ENCODE assay signal across 9 cellular contexts in genomic region chr17:65198653-65199382, GRCh38.
DNase-seq lines count a peak whose midpoint lies in the region; ATAC-seq, FAIRE-seq and TF ChIP-seq lines count a peak whose summit lies in the region.
"Had no signal": no experiment of that assay in that cellular context is flagged by ENCODE, and none has a peak within 500 bp of the region (broad histone marks: within the 10 kb centered on the region; RNA-seq: fewer than 3 reads in every experiment).

No MANE protein-coding gene starts in this region.

- no peaks in the 10 kb centered on the region for H3K36me3 Mint-ChIP-seq in activated CD4-positive, alpha-beta T cell treated with anti-CD3 and anti-CD28 coated beads, Interleukin-2, amount 10 ng/mL, durations not matched to agents 7 days and 5 days (ENCODE audit: low read depth)
- H3K36me3 Mint-ChIP-seq: activated naive CD4-positive, alpha-beta T cell treated with anti-CD3 and anti-CD28 coated beads, Interleukin-2, amount 50 U/mL, for 72 hours had no signal

- H3K79me2 ChIP-seq in Loucy (ENCODE audit: insufficient read depth, low read length): no peaks in the 10 kb centered on the region

- no peaks in the 10 kb centered on the region for H3F3A ChIP-seq in Loucy (ENCODE audit: low read depth)

- H3K9me3 Mint-ChIP-seq in activated CD4-positive, alpha-beta T cell treated with anti-CD3 and anti-CD28 coated beads, Interleukin-2, amount 10 ng/mL, durations not matched to agents 7 days and 5 days: no peaks in the 10 kb centered on the region
- H3K9me3 Mint-ChIP-seq: activated naive CD4-positive, alpha-beta T cell treated with anti-CD3 and anti-CD28 coated beads, Interleukin-2, amount 50 U/mL, for 72 hours had no signal

- no peak overlapping the region for H3K27ac Mint-ChIP-seq in activated CD4-positive, alpha-beta T cell treated with anti-CD3 and anti-CD28 coated beads, Interleukin-2, amount 10 ng/mL, durations not matched to agents 7 days and 5 days
- H3K27ac Mint-ChIP-seq: activated naive CD4-positive, alpha-beta T cell treated with anti-CD3 and anti-CD28 coated beads, Interleukin-2, amount 50 U/mL, for 72 hours had no signal

- POLR2A ChIA-PET in activated CD4-positive, alpha-beta T cell treated with anti-CD3 and anti-CD28 coated beads, Interleukin-2, amount 10 ng/mL, durations not matched to agents 7 days and 5 days (lab: Charles Lee): no interaction called here

- peaks cover 4% of the 10 kb centered on the region for H3K27me3 Mint-ChIP-seq in activated CD4-positive, alpha-beta T cell treated with anti-CD3 and anti-CD28 coated beads, Interleukin-2, amount 10 ng/mL, durations not matched to agents 7 days and 5 days

- FAIRE-seq in RCC 7860 (lab: Jason Lieb, UNC): peak; percentile 80

- H3K9me3 ChIP-seq in Loucy (ENCODE audit: insufficient read depth, low read depth, low read length): no peaks in the 10 kb centered on the region

- H3K4me1 ChIP-seq in Loucy (ENCODE audit: insufficient read depth, low read length, poor library complexity, severe bottlenecking): peaks cover 4% of the 10 kb centered on the region

- CTCF ChIA-PET in activated CD4-positive, alpha-beta T cell treated with anti-CD3 and anti-CD28 coated beads, Interleukin-2, amount 10 ng/mL, durations not matched to agents 7 days and 5 days (lab: Charles Lee): interaction anchor here (0.6 to 1.5 kb wide), 2 partner anchors 25 to 279 kb away, joined by 4 to 6 read pairs; partner anchors contain the start of gene LRRC37A3

- H3K9me2 ChIP-seq in Loucy (replicated peaks; ENCODE audit: low read depth, low read length): no peaks in the 10 kb centered on the region

- DNase-seq in activated CD4-positive, alpha-beta T cell treated with anti-CD3 and anti-CD28 coated beads, Interleukin-2, amount 10 ng/mL, durations not matched to agents 7 days and 5 days: peak; percentile 28
- DNase-seq in activated CD4-positive, alpha-beta T cell treated with anti-CD3 and anti-CD28 coated beads, Interleukin-2, amount 50 U/mL, for 1 hour: no peak
- DNase-seq in RCC 7860 (ENCODE audit: low spot score) (peak; percentile 57), dorsolateral prefrontal cortex (peak in 1 of 10 donors; percentile 13), medulla oblongata (ENCODE audit: extremely low spot score) (peak; percentile 76)

- H4K20me1 ChIP-seq in Loucy (ENCODE audit: insufficient read depth, low read length, poor library complexity, severe bottlenecking): no peaks in the 10 kb centered on the region

- H3K36me3 ChIP-seq in Loucy (ENCODE audit: insufficient read depth, low read length): peaks cover 8% of the 10 kb centered on the region; the same call in 1 of the 2 replicates

- H3K27me3 ChIP-seq in Loucy (ENCODE audit: insufficient read depth, low read length, poor library complexity, severe bottlenecking) (no peaks in the 10 kb centered on the region), dorsolateral prefrontal cortex (no peaks in the 10 kb centered on the region)

- H3K4me1 Mint-ChIP-seq in activated CD4-positive, alpha-beta T cell treated with anti-CD3 and anti-CD28 coated beads, Interleukin-2, amount 10 ng/mL, durations not matched to agents 7 days and 5 days: peaks cover 4% of the 10 kb centered on the region

- H3K9ac ChIP-seq in Loucy (ENCODE audit: low read depth, low read length, poor library complexity, severe bottlenecking): no peak overlapping the region

- intact Hi-C loops in dorsolateral prefrontal cortex (cut with DNase I): loop anchor here in 1 of 2 donors (5.0 kb wide), 4 partner anchors 62 to 272 kb away; partner anchors contain the start of gene RGS9

- H2AFZ ChIP-seq in Loucy (ENCODE audit: low read length): no peak overlapping the region

- H3K4me2 ChIP-seq in Loucy (ENCODE audit: low read depth, low read length, poor library complexity, severe bottlenecking): no peak overlapping the region

- TF ChIP-seq CTCF in Loucy (conservative IDR thresholded peaks at IDR 0.05; ENCODE audit: low read length) (peak; percentile 83), dorsolateral prefrontal cortex (IDR thresholded peaks at IDR 0.05 in 54 of 56, conservative IDR thresholded peaks at IDR 0.05 in 2 of 56; ENCODE audit: low read depth in 1 of 56, partially characterized antibody in 56 of 56) (peak; percentile 66 to 95 (median 82))

- H3K4me3 ChIP-seq in Loucy (ENCODE audit: low read length, poor library complexity, severe bottlenecking): no peak overlapping the region
- H3K4me3 ChIP-seq in dorsolateral prefrontal cortex: no peak overlapping the region

- no peak overlapping the region for H3K4me3 Mint-ChIP-seq in activated CD4-positive, alpha-beta T cell treated with anti-CD3 and anti-CD28 coated beads, Interleukin-2, amount 10 ng/mL, durations not matched to agents 7 days and 5 days

- no peak overlapping the region for H3K27ac ChIP-seq in dorsolateral prefrontal cortex

- ATAC-seq in GM21825 (IDR thresholded peaks at IDR 0.05; ENCODE audit: unreplicated experiment) (no peak), GM18909 (IDR thresholded peaks at IDR 0.05; ENCODE audit: poor library complexity, unreplicated experiment) (no peak)
